Comparison of ENCODE assay signal across 9 cellular contexts in the genomic region with DNA sequence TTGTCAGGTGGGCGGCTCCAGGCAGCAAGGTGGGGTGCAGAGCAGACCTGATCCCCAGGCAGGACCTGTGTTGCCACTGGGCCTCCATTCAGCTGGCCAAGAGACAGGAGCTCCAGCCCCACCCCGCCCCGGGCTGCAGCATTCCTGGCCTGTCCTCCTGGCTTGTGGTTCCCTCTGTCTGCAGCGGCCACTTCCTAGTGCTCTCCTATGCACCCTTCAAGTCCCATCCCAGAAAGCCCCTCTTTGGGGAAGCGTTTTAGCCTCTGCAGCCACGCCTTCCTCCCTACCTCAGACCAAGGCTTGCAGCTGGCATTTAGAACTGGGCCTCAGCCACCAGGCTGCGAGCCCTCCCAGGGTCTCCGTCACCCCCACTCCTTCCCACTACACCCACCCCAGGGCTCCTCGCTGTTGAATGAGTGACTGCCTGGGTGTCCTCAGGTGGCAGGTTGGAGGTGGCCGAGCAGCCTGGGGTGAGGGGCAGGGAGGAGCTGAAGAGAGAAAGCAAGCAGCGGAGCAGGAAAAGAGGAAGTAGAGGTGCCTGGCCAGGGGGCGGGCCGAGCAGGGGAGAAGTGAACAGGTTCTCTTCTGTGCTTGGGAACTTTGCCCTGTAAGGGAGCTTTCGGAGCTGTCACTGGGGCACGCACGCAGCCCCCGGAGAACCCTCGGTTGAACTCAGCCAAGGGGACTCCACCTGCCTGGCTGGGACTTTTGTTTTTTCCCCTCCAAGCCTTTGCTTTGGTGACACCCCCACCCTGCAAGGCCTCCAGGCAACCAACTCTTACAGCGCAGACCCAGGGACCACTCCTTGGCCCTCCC. TPM values are rescaled to one million over a fixed set of nuclear protein-coding genes. Genes with fewer than 3 reads are reported as not detected.
DNase-seq lines count a peak whose midpoint lies in the region; ATAC-seq and TF ChIP-seq lines count a peak whose summit lies in the region.
"Had no signal": no experiment of that assay in that cellular context is flagged by ENCODE, and none has a peak within 500 bp of the region (broad histone marks: within the 10 kb centered on the region; RNA-seq: fewer than 3 reads in every experiment).

No MANE protein-coding gene starts in this region.

- H3K36me3 ChIP-seq in OCI-LY7 (ENCODE audit: insufficient read depth, low read length) = peaks cover 25% of the 10 kb centered on the region
- H3K36me3 ChIP-seq in ascending aorta = peaks cover 23 to 26% of the 10 kb centered on the region in 2 donors
- H3K36me3 ChIP-seq in lower lobe of right lung = peaks cover 19% of the 10 kb centered on the region
- H3K36me3 ChIP-seq in subcutaneous abdominal adipose tissue (ENCODE audit: control insufficient read depth in 5 of 5, insufficient read depth in 5 of 5, low read length in 5 of 5) = peaks cover 0 to 18% (median 18%) of the 10 kb centered on the region in 5 donors

- H3K27me3 ChIP-seq in ascending aorta (no peaks in the 10 kb centered on the region), lower lobe of right lung (ENCODE audit: low read depth) (no peaks in the 10 kb centered on the region), subcutaneous abdominal adipose tissue (ENCODE audit: control insufficient read depth in 5 of 5, insufficient read depth in 4 of 5, low read length in 5 of 5) (no peaks in the 10 kb centered on the region)
- H3K27me3 ChIP-seq: SJSA1 had no signal

- ATAC-seq in GM18502 (IDR thresholded peaks at IDR 0.05; ENCODE audit: poor library complexity, unreplicated experiment) = peak; percentile 34
- ATAC-seq in HG02642 (IDR thresholded peaks at IDR 0.05; ENCODE audit: poor library complexity, unreplicated experiment) = peak; percentile 21
- peak; percentile 3 for ATAC-seq in lower lobe of right lung

- H4K20me1 ChIP-seq in OCI-LY7 (ENCODE audit: insufficient read depth, low read length) = peaks cover 13% of the 10 kb centered on the region

- CTCF ChIA-PET in OCI-LY7 (lab: Charles Lee; ENCODE audit: unreplicated experiment) = interaction anchor here (0.6 to 1.3 kb wide), 4 partner anchors 25 to 133 kb away, joined by 3 to 5 read pairs (median 3); no protein-coding TSS in a partner anchor

- H3K27ac ChIP-seq in OCI-LY7 (ENCODE audit: low read depth, low read length, poor library complexity, severe bottlenecking) (peak overlapping the region; percentile 97), ascending aorta (peak overlapping the region; percentile 93 to 99), lower lobe of right lung (peak overlapping the region; percentile 100), subcutaneous abdominal adipose tissue (ENCODE audit: low read depth, low read length) (no peak overlapping the region)
- H3K27ac ChIP-seq: SJSA1 had no signal

- H3K4me1 ChIP-seq in OCI-LY7 (ENCODE audit: insufficient read depth, low read length, poor library complexity, severe bottlenecking) = peaks cover 39% of the 10 kb centered on the region
- peaks cover 5 to 14% of the 10 kb centered on the region in 2 donors for H3K4me1 ChIP-seq in ascending aorta
- H3K4me1 ChIP-seq in lower lobe of right lung = peaks cover 39% of the 10 kb centered on the region
- H3K4me1 ChIP-seq in subcutaneous abdominal adipose tissue (ENCODE audit: control insufficient read depth in 5 of 5, insufficient read depth in 5 of 5, low read length in 5 of 5) = peaks cover 12 to 47% (median 38%) of the 10 kb centered on the region in 5 donors

- no peak for TF ChIP-seq CTCF in OCI-LY7 (conservative IDR thresholded peaks at IDR 0.05; ENCODE audit: low read length)
- TF ChIP-seq CTCF in ascending aorta (IDR thresholded peaks at IDR 0.05) = no peak
- TF ChIP-seq CTCF in lower lobe of right lung (IDR thresholded peaks at IDR 0.05) = no peak

- POLR2A ChIA-PET in OCI-LY7 (lab: Charles Lee) = interaction anchor here (0.6 to 1.3 kb wide), 6 partner anchors 9 to 161 kb away, joined by 3 to 5 read pairs (median 4); no protein-coding TSS in a partner anchor

- peaks cover 35% of the 10 kb centered on the region for H3K79me2 ChIP-seq in OCI-LY7 (ENCODE audit: insufficient read depth, low read depth, low read length)

- intact Hi-C loops in OCI-LY7 (cut with micrococcal nuclease; ENCODE audit: unreplicated experiment) (no loop called here), ascending aorta (cut with DNase I) (no loop called here), lower lobe of right lung (cut with DNase I) (no loop called here)

- no peaks in the 10 kb centered on the region for H3K9me3 ChIP-seq in OCI-LY7 (ENCODE audit: low read length)
- H3K9me3 ChIP-seq in ascending aorta = no peaks in the 10 kb centered on the region
- H3K9me3 ChIP-seq in lower lobe of right lung = no peaks in the 10 kb centered on the region
- H3K9me3 ChIP-seq in subcutaneous abdominal adipose tissue (ENCODE audit: control insufficient read depth in 5 of 5, low read length in 5 of 5) = no peaks in the 10 kb centered on the region

- no TSS peak for BruUV-seq in OCI-LY7 (replicated peaks; lab: Mats Ljungman, UMichigan)

- H3K4me2 ChIP-seq in OCI-LY7 (ENCODE audit: low read length) = peak overlapping the region; percentile 95

- H2AFZ ChIP-seq in OCI-LY7 (ENCODE audit: low read length) = peak overlapping the region; percentile 50; the same call in 1 of the 2 replicates

- H3K4me3 ChIP-seq in OCI-LY7 (ENCODE audit: low read depth, low read length, poor library complexity, severe bottlenecking) (peak overlapping the region; percentile 78), ascending aorta (peak overlapping the region; percentile 89 to 96), lower lobe of right lung (peak overlapping the region; percentile 96), subcutaneous abdominal adipose tissue (ENCODE audit: low read depth in 1 of 5, low read length in 5 of 5) (peak overlapping the region in 4 of 5 donors; percentile 37 to 83 (median 39))
- H3K4me3 ChIP-seq: SJSA1 had no signal

- H3K9ac ChIP-seq in subcutaneous abdominal adipose tissue (ENCODE audit: low read length in 5 of 5) = peak overlapping the region in 1 of 5 donors; percentile 51

- H3K9me2 ChIP-seq in OCI-LY7 (ENCODE audit: insufficient read depth, low read length) = no peaks in the 10 kb centered on the region

- DNase-seq in OCI-LY7 (ENCODE audit: low spot score) (peak; percentile 91), ascending aorta (ENCODE audit: low spot score in 2 of 2) (peak in 1 of 2 donors; percentile 81), lower lobe of right lung (peak; percentile 88), SW 1271 (lab: John Stamatoyannopoulos, UW) (no peak), NCI-H2081 (lab: John Stamatoyannopoulos, UW) (no peak)

RNA-seq across cellular contexts. Expression of a gene that starts 2.3 kb away (rescaled TPM):
- 1,491 and 1,906 TPM in 2 replicates for total RNA-seq in OCI-LY7 (2014; rRNA removed; shearing (Covaris generic))
- 3,189 and 3,571 TPM in 2 replicates for total RNA-seq in OCI-LY7 (2022)
- 9,307 TPM for total RNA-seq in ascending aorta
- 3,617 TPM for total RNA-seq in lower lobe of right lung

RNA-seq across cellular contexts. Expression of a gene that starts 19.1 kb away (rescaled TPM):
- 8.0 and 9.4 TPM in 2 replicates for total RNA-seq in OCI-LY7 (2014; rRNA removed; shearing (Covaris generic))
- total RNA-seq in OCI-LY7 (2022) (25.5 and 28.7 TPM in 2 replicates), ascending aorta (31.7 TPM), lower lobe of right lung (9.2 TPM)

RNA-seq across cellular contexts. Expression of a gene that starts 59.9 kb away (rescaled TPM):
- total RNA-seq in OCI-LY7 (2014; rRNA removed; shearing (Covaris generic)) = 0.10 TPM in 1 of 2 replicates, not detected in the other
- total RNA-seq in OCI-LY7 (2022) (0.19 TPM in 1 of 2 replicates, not detected in the other), ascending aorta (129 TPM), lower lobe of right lung (43.8 TPM)

Comparison
In these comparisons a context has a peak if more than half of its experiments do, and no peak if none do; other contexts are left out.
1. DNase-seq: peak in OCI-LY7 (single experiment) and lower lobe of right lung (single experiment); none in SW 1271 (0 of 2) and NCI-H2081 (0 of 2).
2. H3K4me3 ChIP-seq: peak in every context shown above with its lines; median percentile 96 in lower lobe of right lung; 92 in ascending aorta; 78 in OCI-LY7; 39 in subcutaneous abdominal adipose tissue.
3. RNA of a gene that starts 59.9 kb away (total RNA-seq): 129 TPM in ascending aorta (single experiment) and 43.8 TPM in lower lobe of right lung (single experiment); 0.10 to 0.19 TPM in OCI-LY7; every median in the first group is over 10 times any median in the second.
4. Peak in every context shown above with its lines, with median percentiles within 50 percentile points of each other: ATAC-seq.